In genomic region chr1:25616080-25616931, GRCh38 we compare ENCODE assay signal across 8 cellular contexts. TPM values are rescaled to one million over a fixed set of nuclear protein-coding genes. Genes with fewer than 3 reads are reported as not detected.
A peak's percentile ranks its signal among the peaks of the same experiment; 100 is the strongest.
DNase-seq lines count a peak whose midpoint lies in the region; ATAC-seq and TF ChIP-seq lines count a peak whose summit lies in the region.

TSS of gene MAN1C1 (plus strand) at chr1:25616791. CDS start at chr1:25617798, 1,007 bp downstream.

- peaks cover 16% of the 10 kb centered on the region for H3K23me2 ChIP-seq in H9 (ENCODE audit: insufficient read length, low read depth, low read length, poor library complexity, severe bottlenecking)

- no peaks in the 10 kb centered on the region for H3K79me1 ChIP-seq in H9 (ENCODE audit: insufficient read depth, low read depth, low read length, poor library complexity, severe bottlenecking)
- no peaks in the 10 kb centered on the region for H3K79me1 ChIP-seq in trophoblast cell (ENCODE audit: low read length)

- TF ChIP-seq POLR2A in NB4 (IDR thresholded peaks at IDR 0.05; ENCODE audit: extremely low read depth, insufficient read length) (no peak), heart left ventricle (IDR thresholded peaks at IDR 0.05) (peak in 1 of 2 donors; percentile 45), transverse colon (IDR thresholded peaks at IDR 0.05) (no peak)

- H2BK120ac ChIP-seq in H9 (ENCODE audit: low read depth, low read length, poor library complexity, severe bottlenecking): no peak within 1 kb of the TSS
- no peak within 1 kb of the TSS for H2BK120ac ChIP-seq in trophoblast cell (ENCODE audit: insufficient read depth, low read length, poor library complexity)

- H4K8ac ChIP-seq in H9 (replicated peaks; ENCODE audit: insufficient read length, low read depth, low read length): no peak within 1 kb of the TSS
- H4K8ac ChIP-seq in trophoblast cell (ENCODE audit: low read depth, low read length): peak within 1 kb of the TSS; percentile 4

- no peak within 1 kb of the TSS for H4K12ac ChIP-seq in trophoblast cell (ENCODE audit: low read depth, low read length)

- H3K36me3 ChIP-seq in heart left ventricle: no peaks in the 10 kb centered on the region
- H3K36me3 ChIP-seq in trophoblast cell (ENCODE audit: control insufficient read depth in 1 of 2, insufficient read depth in 2 of 2, low read length in 2 of 2): no peaks in the 10 kb centered on the region
- H3K36me3 ChIP-seq in transverse colon: no peaks in the 10 kb centered on the region

- no peak within 1 kb of the TSS for H3T11ph ChIP-seq in H9 (ENCODE audit: low read length)

- no peaks in the 10 kb centered on the region for H3K79me2 ChIP-seq in H9 (ENCODE audit: insufficient read depth, low read length)
- no peaks in the 10 kb centered on the region for H3K79me2 ChIP-seq in trophoblast cell (ENCODE audit: control insufficient read depth, insufficient read depth, low read length, poor library complexity)

- H3K9me3 ChIP-seq in H9 (ENCODE audit: control insufficient read depth, low read depth, low read length): no peaks in the 10 kb centered on the region
- no peaks in the 10 kb centered on the region for H3K9me3 ChIP-seq in heart left ventricle
- peaks cover 3% of the 10 kb centered on the region for H3K9me3 ChIP-seq in trophoblast cell (ENCODE audit: insufficient read depth, low read depth, low read length)
- no peaks in the 10 kb centered on the region for H3K9me3 ChIP-seq in transverse colon

- TF ChIP-seq CTCF in H9 (conservative IDR thresholded peaks at IDR 0.05) (peak; percentile 62), NB4 (IDR thresholded peaks at IDR 0.05; ENCODE audit: low read depth, low read length) (no peak), heart left ventricle (IDR thresholded peaks at IDR 0.05) (peak; percentile 23 to 66 (median 46)), transverse colon (IDR thresholded peaks at IDR 0.05) (peak; percentile 40 to 61 (median 55))

- peaks cover 59% of the 10 kb centered on the region for H3K27me3 Mint-ChIP-seq in H9 (ENCODE audit: low read depth)

- H3K27ac Mint-ChIP-seq in H9: no peak within 1 kb of the TSS

- H3K4me3 Mint-ChIP-seq in H9: peak within 1 kb of the TSS; percentile 70 to 80

- intact Hi-C loops in heart left ventricle (cut with DNase I) (loop anchor here in 9 of 10 donors (2.0 to 10.0 kb wide), 9 partner anchors 41 to 192 kb away; partner anchors contain the start of gene RHCE (in 1 of the 9)), transverse colon (cut with DNase I; ENCODE audit: low total_unique reads) (loop anchor here (2.0 to 5.0 kb wide), 2 partner anchors 78 to 126 kb away; no protein-coding TSS in a partner anchor)

- no peak within 1 kb of the TSS for H3K14ac ChIP-seq in H9 (ENCODE audit: insufficient read depth, low read length)
- H3K14ac ChIP-seq in trophoblast cell (ENCODE audit: low read length): no peak within 1 kb of the TSS

- WGBS in H9 (ENCODE audit: extremely low coverage, insufficient read length, low lambda C conversion rate): no CpG with 5 or more reads among the region's 107 CpGs
- 0 to 1% (median 1%) methylated on average over 49 to 104 of the region's 107 CpGs for WGBS in adipose tissue, 3 donors
- WGBS in heart left ventricle, 4 donors: 1% methylated on average over 20 to 107 of the region's 107 CpGs
- WGBS in trophoblast cell (ENCODE audit: extremely low coverage, insufficient coverage, insufficient read length): no CpG with 5 or more reads among the region's 107 CpGs
- WGBS in transverse colon (ENCODE audit: low coverage in 1 of 2), 2 donors: 1% methylated on average over 51 of the region's 107 CpGs; no CpG with 5 or more reads in 1 of the 2 donors

- ATAC-seq in heart left ventricle: peak; percentile 90 to 93 (median 92)

- H3K23ac ChIP-seq in H9 (ENCODE audit: insufficient read length, low read depth, low read length) (no peak within 1 kb of the TSS), trophoblast cell (ENCODE audit: low read length) (no peak within 1 kb of the TSS)

- no peak within 1 kb of the TSS for H3K18ac ChIP-seq in H9 (ENCODE audit: insufficient read length, low read depth, low read length)
- H3K18ac ChIP-seq in trophoblast cell (ENCODE audit: low read length): no peak within 1 kb of the TSS

- no peak within 1 kb of the TSS for H2AFZ ChIP-seq in H9 (ENCODE audit: low read length)
- peak within 1 kb of the TSS; percentile 56 for H2AFZ ChIP-seq in trophoblast cell (ENCODE audit: insufficient read depth, low read length, poor library complexity)

- peak within 1 kb of the TSS; percentile 61 for H3K4me2 ChIP-seq in H9 (ENCODE audit: insufficient read depth, insufficient read length, low read length)
- H3K4me2 ChIP-seq in trophoblast cell (ENCODE audit: low read length): peak within 1 kb of the TSS; percentile 98

- no peak within 1 kb of the TSS for H2BK15ac ChIP-seq in H9 (ENCODE audit: low read depth, low read length)

- H2BK5ac ChIP-seq in H9 (ENCODE audit: insufficient read length, low read length) (no peak within 1 kb of the TSS), trophoblast cell (ENCODE audit: low read depth, low read length, poor library complexity) (no peak within 1 kb of the TSS)

- H3K9me3 Mint-ChIP-seq in H9: no peaks in the 10 kb centered on the region

- peak; percentile 88 for DNase-seq in ELR (ENCODE audit: low read depth)
- peak; percentile 97 for DNase-seq in H9
- DNase-seq in NB4 (ENCODE audit: low read depth): peak; percentile 89
- DNase-seq in SW 1271 (lab: John Stamatoyannopoulos, UW): peak; percentile 62 to 84
- peak; percentile 91 to 95 (median 94) for DNase-seq in heart left ventricle
- DNase-seq in trophoblast cell: peak; percentile 65 to 89
- peak; percentile 87 for DNase-seq in transverse colon

- H3K36me3 Mint-ChIP-seq in H9 (ENCODE audit: insufficient read depth in 1 of 3, low read depth in 3 of 3): peaks cover 0 to 2% (median 0%) of the 10 kb centered on the region in 3 experiments; a peak in 1 of 7 replicates

- H4K5ac ChIP-seq in H9 (ENCODE audit: insufficient read length, low read depth, low read length): no peak within 1 kb of the TSS

- no peaks in the 10 kb centered on the region for H4K20me1 ChIP-seq in H9 (ENCODE audit: control insufficient read depth, insufficient read depth, insufficient read length)

- H3K4me1 ChIP-seq in H9 (ENCODE audit: insufficient read depth, low read length) (no peaks in the 10 kb centered on the region), heart left ventricle (peaks cover 0 to 52% (median 38%) of the 10 kb centered on the region in 12 donors), trophoblast cell (ENCODE audit: control insufficient read depth in 1 of 2, insufficient read depth in 2 of 2, low read length in 2 of 2) (peaks cover 12 to 13% of the 10 kb centered on the region in 2 experiments), transverse colon (peaks cover 9 to 39% (median 26%) of the 10 kb centered on the region in 4 donors)

- H3K4me1 Mint-ChIP-seq in H9: peaks cover 27 to 28% of the 10 kb centered on the region in 2 experiments

- in situ Hi-C loops in transverse colon (cut with MboI; ENCODE audit: low pct_ligation_motif_present in 1 of 4, low pct_unique_long_range_greater_than_20kb in 1 of 4, low sequenced_read_pairs in 3 of 4): loop anchor here in 3 of 4 donors (10.0 to 25.0 kb wide), 2 partner anchors 171 to 178 kb away; no protein-coding TSS in a partner anchor

- H3K9ac ChIP-seq in H9 (ENCODE audit: extremely low read depth, insufficient read length, low read length): no peak within 1 kb of the TSS
- no peak within 1 kb of the TSS for H3K9ac ChIP-seq in trophoblast cell (ENCODE audit: low read length)

- no peak within 1 kb of the TSS for H3K27ac ChIP-seq in H9 (ENCODE audit: insufficient read length, low read depth, low read length)
- no peak within 1 kb of the TSS for H3K27ac ChIP-seq in adipose tissue (ENCODE audit: low read depth, low read length)
- H3K27ac ChIP-seq in heart left ventricle: peak within 1 kb of the TSS; percentile 74 to 94 (median 87)
- H3K27ac ChIP-seq in trophoblast cell (ENCODE audit: low read depth, low read length): no peak within 1 kb of the TSS
- H3K27ac ChIP-seq in transverse colon: peak within 1 kb of the TSS; percentile 75 to 90 (median 82)

- H2BK20ac ChIP-seq in H9 (ENCODE audit: low read depth, low read length, poor library complexity, severe bottlenecking): no peak within 1 kb of the TSS

- H4K91ac ChIP-seq in H9 (ENCODE audit: insufficient read length, low read depth, low read length) (no peak within 1 kb of the TSS), trophoblast cell (ENCODE audit: low read depth, low read length) (no peak within 1 kb of the TSS)

- H2BK12ac ChIP-seq in H9 (ENCODE audit: insufficient read length, low read depth, low read length): no peak within 1 kb of the TSS
- no peak within 1 kb of the TSS for H2BK12ac ChIP-seq in trophoblast cell (ENCODE audit: low read length)

- no peak within 1 kb of the TSS for H3K56ac ChIP-seq in H9 (ENCODE audit: insufficient read length, low read depth, low read length)

- H3K4me3 ChIP-seq in NB4 (ENCODE audit: low read depth, low read length): peak within 1 kb of the TSS; percentile 50
- peak within 1 kb of the TSS; percentile 53 to 98 (median 88) for H3K4me3 ChIP-seq in heart left ventricle
- peak within 1 kb of the TSS; percentile 64 for H3K4me3 ChIP-seq in trophoblast cell (ENCODE audit: low read depth, low read length)
- H3K4me3 ChIP-seq in transverse colon: peak within 1 kb of the TSS; percentile 69 to 97 (median 90)

- H3K27me3 ChIP-seq in H9 (ENCODE audit: insufficient read depth, low read length): no peaks in the 10 kb centered on the region; the same call in 1 of the 2 replicates
- no peaks in the 10 kb centered on the region for H3K27me3 ChIP-seq in heart left ventricle
- H3K27me3 ChIP-seq in trophoblast cell (ENCODE audit: insufficient read depth, low read length): peaks cover 24% of the 10 kb centered on the region
- peaks cover 24% of the 10 kb centered on the region for H3K27me3 ChIP-seq in transverse colon

- no peak within 1 kb of the TSS for H2AK5ac ChIP-seq in H9 (ENCODE audit: insufficient read length, low read length)
- no peak within 1 kb of the TSS for H2AK5ac ChIP-seq in trophoblast cell (ENCODE audit: low read length)

- TF ChIP-seq EP300 in transverse colon (IDR thresholded peaks at IDR 0.05; ENCODE audit: low read depth): no peak

- no peak within 1 kb of the TSS for H3K4ac ChIP-seq in H9 (ENCODE audit: low read depth, low read length)
- H3K4ac ChIP-seq in trophoblast cell (ENCODE audit: low read depth, low read length): no peak within 1 kb of the TSS

RNA-seq across cellular contexts. Expression of gene MAN1C1, which starts in this region (rescaled TPM):
- 9.3 and 9.9 TPM in 2 replicates for total RNA-seq in H9 (2021)
- 10 to 100 TPM in 2 of 3 donors, 1 to 10 TPM in 1; 3.1 to 18.2 (median 12.4) TPM for polyA plus RNA-seq in adipose tissue
- 10 to 100 TPM; 10.5 to 25.7 (median 14.8) TPM for total RNA-seq in heart left ventricle
- polyA plus RNA-seq in heart left ventricle: 10 to 100 TPM in 1 of 2 donors, 1 to 10 TPM in 1; 7.7 to 10.9 TPM
- 3.4 and 3.6 TPM in 2 replicates for polyA plus RNA-seq in trophoblast cell (2013)
- 1 to 10 TPM; 2.4 to 6.8 (median 4.3) TPM for total RNA-seq in transverse colon

Comparison
In these comparisons a context has a peak if more than half of its experiments do, and no peak if none do; other contexts are left out.
1. H3K27ac ChIP-seq: peak in heart left ventricle (12 of 12) and transverse colon (4 of 4); none in H9 (single experiment), adipose tissue (single experiment) and trophoblast cell (single experiment).
2. Peak in every context shown above with its lines, with median percentiles within 50 percentile points of each other: DNase-seq and H3K4me3 ChIP-seq.